19 cellular contexts compared by ENCODE assay signal in the genomic region with DNA sequence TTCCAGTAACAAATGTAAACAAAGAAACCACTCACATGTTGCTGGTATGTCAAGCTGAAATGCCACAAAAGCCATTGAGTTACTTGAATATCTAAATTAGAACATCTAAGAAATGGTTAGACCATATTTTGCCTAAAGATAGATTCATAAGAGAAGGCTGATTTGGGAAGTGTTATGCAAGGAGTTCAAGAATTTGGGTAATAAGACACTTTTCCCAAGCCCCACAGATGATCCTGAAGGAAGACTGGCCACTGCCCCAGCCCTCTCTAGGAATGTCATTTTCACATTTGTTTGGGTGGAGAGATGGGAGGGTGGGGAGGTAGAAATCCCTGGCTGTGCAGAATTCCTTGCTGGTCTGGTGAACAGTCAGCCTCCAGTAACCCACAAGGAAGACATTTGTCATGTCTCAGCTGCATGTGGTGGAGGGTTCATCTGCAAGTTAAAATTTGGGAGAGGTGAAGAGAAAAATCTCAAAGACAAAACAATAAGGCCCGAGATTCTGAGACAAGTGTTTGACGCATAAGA.
"Had no signal": no experiment of that assay in that cellular context is flagged by ENCODE, and none has a peak within 500 bp of the region (broad histone marks: within the 10 kb centered on the region; RNA-seq: fewer than 3 reads in every experiment).

No MANE protein-coding gene starts in this region.

- H3K36me3 ChIP-seq: gastrocnemius medialis, neutrophil, right lobe of liver, spleen, tibial artery, upper lobe of right lung, vagina had no signal

- H3K4me1 ChIP-seq: psoas muscle, right lobe of liver, spleen, upper lobe of right lung, vagina had no signal

- H3K4me3 ChIP-seq: gastrocnemius medialis, psoas muscle, right lobe of liver, spleen, tibial artery, upper lobe of right lung, vagina had no signal

- ATAC-seq: esophagus mucosa; gastrocnemius medialis; naive thymus-derived CD8-positive, alpha-beta T cell; psoas muscle; right lobe of liver; stimulated activated memory B cell treated with anti-CD40 and anti-IgM and Interleukin-4, amounts not matched to agents 10 μg/mL and 1 μg/mL and 100 μg/mL, for 72 hours; upper lobe of right lung had no signal

- DNase-seq: effector memory CD4-positive, alpha-beta T cell; gastrocnemius medialis; immature natural killer cell; kidney; mesendoderm; naive thymus-derived CD8-positive, alpha-beta T cell; psoas muscle; retina; right lobe of liver; spleen; stimulated activated CD4-positive, alpha-beta T cell treated with anti-CD3 and anti-CD28 coated beads, Interleukin-15, amount 100 ng/mL, for 24 hours; stimulated activated CD4-positive, alpha-beta T cell treated with anti-CD3 and anti-CD28 coated beads, Interleukin-1b, Interleukin-23, amount 100 ng/mL, for 48 hours; stimulated activated CD4-positive, alpha-beta T cell treated with anti-CD3 and anti-CD28 coated beads, Interleukin-4, amount 100 ng/mL, for 24 hours; tibial artery; upper lobe of right lung had no signal

- H3K27me3 ChIP-seq: gastrocnemius medialis, neutrophil, right lobe of liver, spleen, tibial artery, upper lobe of right lung, vagina had no signal

- H3K9me3 ChIP-seq: gastrocnemius medialis, neutrophil, psoas muscle, right lobe of liver, spleen, tibial artery, upper lobe of right lung, vagina had no signal

- H3K27ac ChIP-seq: gastrocnemius medialis, neutrophil, psoas muscle, right lobe of liver, spleen, tibial artery, upper lobe of right lung, vagina had no signal
